In the genomic region with DNA sequence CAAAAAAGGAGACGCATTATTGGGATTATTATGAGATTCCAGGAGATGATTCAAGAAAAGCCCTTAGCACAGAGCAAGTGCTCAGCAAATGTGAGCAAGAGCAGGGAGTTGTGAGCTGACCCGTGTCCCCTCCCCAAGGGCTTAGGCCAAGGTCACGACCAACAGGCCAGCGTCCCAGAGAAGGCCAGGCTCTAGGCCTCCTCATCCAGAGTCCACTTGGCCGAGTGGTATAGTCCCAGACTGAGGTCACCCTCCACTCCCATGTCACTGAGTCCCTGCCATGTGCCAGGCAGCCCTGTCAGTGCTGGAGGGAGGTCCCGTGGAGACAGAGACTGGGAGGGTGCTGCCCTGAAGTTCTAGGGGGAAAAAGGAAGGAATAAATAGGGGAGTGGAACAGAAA, we compare ENCODE assay signal across 9 cellular contexts. TPM values are rescaled to one million over a fixed set of nuclear protein-coding genes. Genes with fewer than 3 reads are reported as not detected.
DNase-seq lines count a peak whose midpoint lies in the region; ATAC-seq and TF ChIP-seq lines count a peak whose summit lies in the region.
"Had no signal": no experiment of that assay in that cellular context is flagged by ENCODE, and none has a peak within 500 bp of the region (broad histone marks: within the 10 kb centered on the region; RNA-seq: fewer than 3 reads in every experiment).

No MANE protein-coding gene starts in this region.

- ATAC-seq in T-helper 17 cell = no peak

- H3K4me3 Mint-ChIP-seq in T-helper 1 cell treated with Interleukin-12 subunit alpha and Interleukin-12 subunit beta and Interleukin-4 antibody, amounts not matched to agents 30 μg/mL and 1 μg/mL, for 36 hours = peak overlapping the region; percentile 72
- H3K4me3 Mint-ChIP-seq in T-helper 17 cell = peak overlapping the region; percentile 89
- H3K4me3 Mint-ChIP-seq in glutamatergic neuron (ENCODE audit: unreplicated experiment) = no peak overlapping the region
- peak overlapping the region; percentile 66 for H3K4me3 Mint-ChIP-seq in osteocyte (ENCODE audit: unreplicated experiment)

- no peaks in the 10 kb centered on the region for H3K36me3 Mint-ChIP-seq in T-helper 1 cell treated with Interleukin-12 subunit alpha and Interleukin-12 subunit beta and Interleukin-4 antibody, amounts not matched to agents 30 μg/mL and 1 μg/mL, for 36 hours (ENCODE audit: low read depth)
- H3K36me3 Mint-ChIP-seq in T-helper 17 cell (ENCODE audit: low read depth) (no peaks in the 10 kb centered on the region), glutamatergic neuron (ENCODE audit: unreplicated experiment) (no peaks in the 10 kb centered on the region), osteocyte (ENCODE audit: unreplicated experiment) (no peaks in the 10 kb centered on the region)

- no peaks in the 10 kb centered on the region for H3K9me3 Mint-ChIP-seq in T-helper 1 cell treated with Interleukin-12 subunit alpha and Interleukin-12 subunit beta and Interleukin-4 antibody, amounts not matched to agents 30 μg/mL and 1 μg/mL, for 36 hours
- H3K9me3 Mint-ChIP-seq in glutamatergic neuron (ENCODE audit: unreplicated experiment) = peaks cover 10% of the 10 kb centered on the region
- H3K9me3 Mint-ChIP-seq in osteocyte (ENCODE audit: unreplicated experiment) = no peaks in the 10 kb centered on the region

- H3K4me1 Mint-ChIP-seq in T-helper 1 cell treated with Interleukin-12 subunit alpha and Interleukin-12 subunit beta and Interleukin-4 antibody, amounts not matched to agents 30 μg/mL and 1 μg/mL, for 36 hours (ENCODE audit: low read depth) = peaks cover 9% of the 10 kb centered on the region
- H3K4me1 Mint-ChIP-seq in T-helper 17 cell (peaks cover 13% of the 10 kb centered on the region), glutamatergic neuron (ENCODE audit: low read depth, unreplicated experiment) (peaks cover 47% of the 10 kb centered on the region), osteocyte (ENCODE audit: unreplicated experiment) (peaks cover 14% of the 10 kb centered on the region)

- TF ChIP-seq CTCF in glutamatergic neuron (IDR thresholded peaks at IDR 0.05; ENCODE audit: partially characterized antibody, unreplicated experiment) = no peak
- TF ChIP-seq CTCF in osteocyte (IDR thresholded peaks at IDR 0.05) = no peak

- H3K27ac Mint-ChIP-seq in T-helper 1 cell treated with Interleukin-12 subunit alpha and Interleukin-12 subunit beta and Interleukin-4 antibody, amounts not matched to agents 30 μg/mL and 1 μg/mL, for 36 hours = no peak overlapping the region
- H3K27ac Mint-ChIP-seq in T-helper 17 cell (peak overlapping the region; percentile 16), glutamatergic neuron (ENCODE audit: unreplicated experiment) (peak overlapping the region; percentile 55), osteocyte (ENCODE audit: unreplicated experiment) (no peak overlapping the region)

- H3K27me3 Mint-ChIP-seq in T-helper 1 cell treated with Interleukin-12 subunit alpha and Interleukin-12 subunit beta and Interleukin-4 antibody, amounts not matched to agents 30 μg/mL and 1 μg/mL, for 36 hours (ENCODE audit: low read depth) = peaks cover 18% of the 10 kb centered on the region
- H3K27me3 Mint-ChIP-seq in T-helper 17 cell (peaks cover 8% of the 10 kb centered on the region), glutamatergic neuron (ENCODE audit: unreplicated experiment) (peaks cover 15% of the 10 kb centered on the region), osteocyte (ENCODE audit: unreplicated experiment) (peaks cover 2% of the 10 kb centered on the region)

- no peaks in the 10 kb centered on the region for H3K9me3 ChIP-seq in T-helper 17 cell (ENCODE audit: control insufficient read depth, low read length, poor library complexity, severe bottlenecking)

- DNase-seq in T-helper 1 cell (no peak), T-helper 17 cell (no peak), glutamatergic neuron (no peak), osteocyte (ENCODE audit: extremely low spot score, unreplicated experiment) (no peak), SKM-1 treated with dmso at 0.1 percent for 144 hours (lab: John Stamatoyannopoulos, UW; ENCODE audit: unreplicated experiment) (no peak), GOT3 (lab: John Stamatoyannopoulos, UW) (no peak), Kasumi-1 (lab: John Stamatoyannopoulos, UW) (no peak)
- DNase-seq: SW 1271 had no signal

RNA-seq across cellular contexts. Expression of a gene that starts 44.0 kb away (rescaled TPM):
- total RNA-seq in T-helper 17 cell = 10 to 100 TPM; 12.5 to 16.6 TPM
- 21.2 TPM for total RNA-seq in glutamatergic neuron (ENCODE audit: unreplicated experiment)
- total RNA-seq in osteocyte = 49.0 and 49.7 TPM in 2 replicates

RNA-seq across cellular contexts. Expression of a gene that starts 51.7 kb away (rescaled TPM):
- total RNA-seq in T-helper 17 cell (10 to 100 TPM in 1 of 2 donors, 1 to 10 TPM in 1; 8.6 to 11.6 TPM), glutamatergic neuron (ENCODE audit: unreplicated experiment) (21.3 TPM), osteocyte (19.2 and 20.4 TPM in 2 replicates)

Comparison
In these comparisons a context has a peak if more than half of its experiments do, and no peak if none do; other contexts are left out.
1. H3K27ac Mint-ChIP-seq: peak in T-helper 17 cell (single experiment) and glutamatergic neuron (single experiment); none in T-helper 1 cell treated with Interleukin-12 subunit alpha and Interleukin-12 subunit beta and Interleukin-4 antibody, amounts not matched to agents 30 μg/mL and 1 μg/mL, for 36 hours (single experiment) and osteocyte (single experiment).